ENCODE assay signal across 25 cellular contexts in genomic region chr11:88305430-88305829, GRCh38.
"Had no signal": no experiment of that assay in that cellular context is flagged by ENCODE, and none has a peak within 500 bp of the region (broad histone marks: within the 10 kb centered on the region; RNA-seq: fewer than 3 reads in every experiment).

No MANE protein-coding gene starts in this region.

- H2AFZ ChIP-seq: hepatocyte had no signal

- ATAC-seq: left cardiac atrium; naive thymus-derived CD4-positive, alpha-beta T cell; psoas muscle; right cardiac atrium had no signal

- FAIRE-seq: bronchial epithelial cell, endothelial cell of umbilical vein, islet of Langerhans, urothelium cell line had no signal

- H3K9me3 Mint-ChIP-seq: activated naive CD4-positive, alpha-beta T cell treated with anti-CD3 and anti-CD28 coated beads, Interleukin-2, amount 50 U/mL, for 24 hours; stimulated activated naive CD8-positive, alpha-beta T cell treated with anti-CD3 and anti-CD28 coated beads, Interleukin-15, Interleukin-2, amounts not matched to agents 100 ng/mL and 50 ng/mL, for 24 hours had no signal

- H3K4me1 ChIP-seq: esophagus squamous epithelium, psoas muscle, tibial nerve had no signal

- H3K27ac ChIP-seq: esophagus squamous epithelium, hepatocyte, ovary, psoas muscle, skin epidermis, tibial nerve, VCaP had no signal

- H3K79me2 ChIP-seq: hepatocyte had no signal

- H3K4me3 ChIP-seq: esophagus squamous epithelium, hepatocyte, ovary, psoas muscle, skin epidermis, tibial nerve had no signal

- H3K4me2 ChIP-seq: hepatocyte had no signal

- H3K27me3 Mint-ChIP-seq: activated naive CD4-positive, alpha-beta T cell treated with anti-CD3 and anti-CD28 coated beads, Interleukin-2, amount 50 U/mL, for 24 hours; naive thymus-derived CD4-positive, alpha-beta T cell; stimulated activated naive CD8-positive, alpha-beta T cell treated with anti-CD3 and anti-CD28 coated beads, Interleukin-15, Interleukin-2, amounts not matched to agents 100 ng/mL and 50 ng/mL, for 24 hours had no signal

- H3K27me3 ChIP-seq: esophagus squamous epithelium, hepatocyte, ovary, tibial nerve had no signal

- DNase-seq: activated CD4-positive, alpha-beta T cell treated with anti-CD3 and anti-CD28 coated beads, Interleukin-2, amount 50 U/mL, for 4 hours; activated gamma-delta T cell; activated T-cell treated with anti-CD3 and anti-CD28 coated beads, Interleukin-2, amount 50 U/mL, for 48 hours; effector CD8-positive, alpha-beta T cell; esophagus squamous epithelium; left cardiac atrium; mesendoderm; naive thymus-derived CD4-positive, alpha-beta T cell; ovary; psoas muscle; right cardiac atrium; stimulated activated CD4-positive, alpha-beta T cell treated with anti-CD3 and anti-CD28 coated beads, Interleukin-15, amount 100 ng/mL, for 24 hours; stimulated activated CD4-positive, alpha-beta T cell treated with anti-CD3 and anti-CD28 coated beads, Interleukin-2, amount 100 ng/mL, for 48 hours; SW 1271; T1000 had no signal

- H3K36me3 ChIP-seq: ovary had no signal

- H3K4me3 Mint-ChIP-seq: activated naive CD4-positive, alpha-beta T cell treated with anti-CD3 and anti-CD28 coated beads, Interleukin-2, amount 50 U/mL, for 24 hours; naive thymus-derived CD4-positive, alpha-beta T cell; stimulated activated naive CD8-positive, alpha-beta T cell treated with anti-CD3 and anti-CD28 coated beads, Interleukin-15, Interleukin-2, amounts not matched to agents 100 ng/mL and 50 ng/mL, for 24 hours had no signal

- H3K9me3 ChIP-seq: esophagus squamous epithelium, ovary, psoas muscle, tibial nerve had no signal

- H3K27ac Mint-ChIP-seq: activated naive CD4-positive, alpha-beta T cell treated with anti-CD3 and anti-CD28 coated beads, Interleukin-2, amount 50 U/mL, for 24 hours; stimulated activated naive CD8-positive, alpha-beta T cell treated with anti-CD3 and anti-CD28 coated beads, Interleukin-15, Interleukin-2, amounts not matched to agents 100 ng/mL and 50 ng/mL, for 24 hours had no signal
